In genomic region chr5:143440448-143441102, GRCh38 we compare ENCODE assay signal across 14 cellular contexts.
A peak's percentile ranks its signal among the peaks of the same experiment; 100 is the strongest.
DNase-seq lines count a peak whose midpoint lies in the region; ATAC-seq and TF ChIP-seq lines count a peak whose summit lies in the region.
"Had no signal": no experiment of that assay in that cellular context is flagged by ENCODE, and none has a peak within 500 bp of the region (broad histone marks: within the 10 kb centered on the region; RNA-seq: fewer than 3 reads in every experiment).

No MANE protein-coding gene starts in this region.

- no peak for TF ChIP-seq RAD21 in Ishikawa (IDR thresholded peaks at IDR 0.05; ENCODE audit: low read depth)

- H3K4me3 ChIP-seq in brain microvascular endothelial cell (ENCODE audit: low read depth, low read length): no peak overlapping the region
- H3K4me3 ChIP-seq: left lung, testis had no signal

- in situ Hi-C loops in GM13977 (cut with MboI; ENCODE audit: low pct_unique_long_range_greater_than_20kb, low sequenced_read_pairs, unreplicated experiment) (no loop called here), brain microvascular endothelial cell (cut with HindIII; ENCODE audit: low pct_ligation_motif_present, low sequenced_read_pairs) (no loop called here)

- H3K27ac ChIP-seq in brain microvascular endothelial cell: no peak overlapping the region
- H3K27ac ChIP-seq: left lung, testis, VCaP had no signal

- ATAC-seq in GM19463 (IDR thresholded peaks at IDR 0.05; ENCODE audit: unreplicated experiment): no peak
- ATAC-seq: left lung had no signal

- no peak for TF ChIP-seq CTCF in GM13977 (IDR thresholded peaks at IDR 0.05; ENCODE audit: extremely low read depth, insufficient read depth, missing control alignments)
- no peak for TF ChIP-seq CTCF in brain microvascular endothelial cell (IDR thresholded peaks at IDR 0.05; ENCODE audit: low read depth, low read length, missing control alignments)

- H3K27me3 ChIP-seq in brain microvascular endothelial cell (replicated peaks): no peaks in the 10 kb centered on the region
- H3K27me3 ChIP-seq: left lung, testis had no signal

- no peaks in the 10 kb centered on the region for H3K36me3 ChIP-seq in brain microvascular endothelial cell (replicated peaks)
- H3K36me3 ChIP-seq: left lung had no signal

- DNase-seq in DMS 273 (lab: John Stamatoyannopoulos, UW; ENCODE audit: unreplicated experiment) (peak; percentile 80), NCI-H2227 (lab: John Stamatoyannopoulos, UW; ENCODE audit: unreplicated experiment) (peak; percentile 3), cerebellar cortex (ENCODE audit: low spot score) (peak; percentile 5), GM13977 (ENCODE audit: low spot score) (no peak), DMS53 (lab: John Stamatoyannopoulos, UW) (no peak), brain microvascular endothelial cell (no peak)
- DNase-seq: amniotic stem cell, HFFc6, left lung, NCI-H510A treated with DMSO at 0.1 percent for 48 hours, testis had no signal

- no peak for TF ChIP-seq EP300 in Ishikawa (IDR thresholded peaks at IDR 0.05; ENCODE audit: borderline replicate concordance)

TF ChIP-seq in Ishikawa, 13 proteins besides CTCF, POLR2A, EP300 and RAD21:
- no peak for TF ChIP-seq TCF12 (IDR thresholded peaks at IDR 0.05; ENCODE audit: low read depth)
- peak; percentile 21; the same call in 1 of the 2 replicates for TF ChIP-seq NFIC (IDR thresholded peaks at IDR 0.05)
- TF ChIP-seq YY1 (IDR thresholded peaks at IDR 0.05; ENCODE audit: low read depth): no peak
- TF ChIP-seq ZBTB7A (IDR thresholded peaks at IDR 0.05; ENCODE audit: low read depth): no peak
TF ChIP-seq in Ishikawa: peak in this region for 1.

Comparison
In these comparisons a context has a peak if more than half of its experiments do, and no peak if none do; other contexts are left out.
1. DNase-seq: peak in DMS 273 (single experiment), NCI-H2227 (single experiment) and cerebellar cortex (single experiment); none in GM13977 (single experiment), DMS53 (single experiment) and brain microvascular endothelial cell (single experiment).